ENCODE assay signal across 19 cellular contexts in genomic region chr2:43358688-43359201, GRCh38.
DNase-seq lines count a peak whose midpoint lies in the region; ATAC-seq and TF ChIP-seq lines count a peak whose summit lies in the region.
"Had no signal": no experiment of that assay in that cellular context is flagged by ENCODE, and none has a peak within 500 bp of the region (broad histone marks: within the 10 kb centered on the region; RNA-seq: fewer than 3 reads in every experiment).

No MANE protein-coding gene starts in this region.

- ATAC-seq in sciatic nerve (peak; percentile 30), HG02840 (IDR thresholded peaks at IDR 0.05; ENCODE audit: low FRiP score, unreplicated experiment) (no peak)
- ATAC-seq: activated T-cell treated with anti-CD3 and anti-CD28 coated beads, Interleukin-2, amount 50 U/mL, for 72 hours; naive thymus-derived CD8-positive, alpha-beta T cell; stimulated activated memory B cell treated with anti-CD40 and anti-IgM and Interleukin-4, amounts not matched to agents 10 μg/mL and 1 μg/mL and 100 μg/mL, for 72 hours had no signal

- no peak overlapping the region for H3K4me3 ChIP-seq in fibroblast of villous mesenchyme (ENCODE audit: low read depth, low read length)
- H3K4me3 ChIP-seq: breast epithelium, tibial nerve had no signal

- DNase-seq in NCI-H1417 treated with DMSO at 0.1 percent for 48 hours (lab: John Stamatoyannopoulos, UW) (peak; percentile 23), NCI-H524 (lab: John Stamatoyannopoulos, UW) (peak; percentile 86 to 96), fibroblast of villous mesenchyme (ENCODE audit: low read depth) (peak; percentile 97), sciatic nerve (ENCODE audit: low spot score) (no peak), KG1 (lab: John Stamatoyannopoulos, UW) (no peak), NCI-H2107 (lab: John Stamatoyannopoulos, UW) (no peak), midbrain (lab: John Stamatoyannopoulos, UW) (no peak)
- DNase-seq: activated CD4-positive, alpha-beta T cell treated with anti-CD3 and anti-CD28 coated beads, Interleukin-2, amount 50 U/mL, for 4 hours; activated naive CD8-positive, alpha-beta T cell treated with anti-CD3 and anti-CD28 coated beads, Interleukin-2, amount 10 ng/mL, durations not matched to agents 7 days and 5 days; activated T-cell treated with anti-CD3 and anti-CD28 coated beads, Interleukin-2, amount 50 U/mL, for 72 hours; BE2C; H9; hippocampal formation; naive thymus-derived CD8-positive, alpha-beta T cell; NCI-H345 had no signal

- TF ChIP-seq CTCF in fibroblast of villous mesenchyme (IDR thresholded peaks at IDR 0.05; ENCODE audit: insufficient read depth, low read depth, low read length) = no peak

- intact Hi-C loops in sciatic nerve (cut with DNase I) = no loop called here

Comparison
In these comparisons a context has a peak if more than half of its experiments do, and no peak if none do; other contexts are left out.
1. DNase-seq: peak in NCI-H1417 treated with DMSO at 0.1 percent for 48 hours (single experiment), NCI-H524 (2 of 2) and fibroblast of villous mesenchyme (single experiment); none in sciatic nerve (single experiment), KG1 (single experiment), NCI-H2107 (single experiment) and midbrain (single experiment).